In genomic region chr14:71449316-71450055, GRCh38 we compare ENCODE assay signal across 27 cellular contexts.
DNase-seq lines count a peak whose midpoint lies in the region; ATAC-seq and TF ChIP-seq lines count a peak whose summit lies in the region.
"Had no signal": no experiment of that assay in that cellular context is flagged by ENCODE, and none has a peak within 500 bp of the region (broad histone marks: within the 10 kb centered on the region; RNA-seq: fewer than 3 reads in every experiment).

No MANE protein-coding gene starts in this region.

- H3K4me3 Mint-ChIP-seq in naive B cell: no peak overlapping the region
- H3K4me3 Mint-ChIP-seq: activated T-cell treated with anti-CD3 and anti-CD28 coated beads, Interleukin-2, amount 50 U/mL, for 72 hours; CD4-positive, alpha-beta memory T cell; central memory CD8-positive, alpha-beta T cell had no signal

- H3K27me3 ChIP-seq in GM23248 (replicated peaks; ENCODE audit: insufficient read depth) (no peaks in the 10 kb centered on the region), PC-9 (ENCODE audit: insufficient read depth, low read depth) (no peaks in the 10 kb centered on the region)
- H3K27me3 ChIP-seq: transverse colon had no signal

- H3F3A ChIP-seq in GM23248 (ENCODE audit: insufficient read depth): peaks cover 32% of the 10 kb centered on the region
- H3F3A ChIP-seq in PC-9 (ENCODE audit: insufficient read depth, low read depth): peaks cover 32% of the 10 kb centered on the region

- H3K4me1 Mint-ChIP-seq in naive B cell: peaks cover 8 to 37% (median 22%) of the 10 kb centered on the region in 3 donors

- H2AFZ ChIP-seq in GM23248 (no peak overlapping the region), PC-9 (no peak overlapping the region)

- H3K4me1 ChIP-seq in GM23248 (ENCODE audit: insufficient read depth) (peaks cover 50% of the 10 kb centered on the region), PC-9 (replicated peaks; ENCODE audit: insufficient read depth) (0 out of 2 replicates have a peak, but pooled peaks cover 7% of the 10 kb centered on the region)

- H3K9me2 ChIP-seq in GM23248 (ENCODE audit: insufficient read depth) (no peaks in the 10 kb centered on the region), PC-9 (ENCODE audit: insufficient read depth) (no peaks in the 10 kb centered on the region)

- peaks cover 0 to 16% of the 10 kb centered on the region in 2 donors for H3K36me3 Mint-ChIP-seq in naive B cell

- BruUV-seq in PC-9 (replicated peaks; lab: Mats Ljungman, UMichigan): no TSS peak

- 90 to 91% methylated on average over 4 of the region's 4 CpGs for WGBS in GM23248 (ENCODE audit: low coverage in 1 of 2, low lambda C conversion rate in 2 of 2, missing lambda C conversion rate in 2 of 2), 2 experiments

- peak overlapping the region in 4 of 6 donors; percentile 9 to 54 (median 38) for H3K27ac Mint-ChIP-seq in naive B cell
- H3K27ac Mint-ChIP-seq: activated T-cell treated with anti-CD3 and anti-CD28 coated beads, Interleukin-2, amount 50 U/mL, for 72 hours; CD4-positive, alpha-beta memory T cell had no signal

- TF ChIP-seq CTCF in PC-9 (conservative IDR thresholded peaks at IDR 0.05): no peak
- TF ChIP-seq CTCF in GM10266 (IDR thresholded peaks at IDR 0.05; ENCODE audit: control insufficient read depth, insufficient read depth, low read depth, missing control alignments): no peak

- H3K9me3 ChIP-seq in GM23248 (ENCODE audit: low read depth) (no peaks in the 10 kb centered on the region), PC-9 (ENCODE audit: insufficient read depth, low read depth) (no peaks in the 10 kb centered on the region)
- H3K9me3 ChIP-seq: transverse colon had no signal

- H4K20me1 ChIP-seq in GM23248 (ENCODE audit: insufficient read depth): no peaks in the 10 kb centered on the region
- peaks cover 5% of the 10 kb centered on the region; the same call in 1 of the 2 replicates for H4K20me1 ChIP-seq in PC-9 (ENCODE audit: insufficient read depth)

- CTCF ChIA-PET in PC-9 (lab: Charles Lee): no interaction called here

- no peak overlapping the region for H3K9ac ChIP-seq in GM23248

- DNase-seq in GM23248: peak; percentile 41
- no peak for DNase-seq in PC-9
- no peak for DNase-seq in epithelial cell of prostate (ENCODE audit: low read depth, low spot score)
- no peak for DNase-seq in naive B cell
- no peak for DNase-seq in left cardiac atrium
- DNase-seq in GM10266 (ENCODE audit: extremely low spot score): no peak
- DNase-seq in C1 segment of cervical spinal cord (lab: John Stamatoyannopoulos, UW): no peak
- DNase-seq in cerebellum (ENCODE audit: low spot score): no peak
- DNase-seq: activated CD4-positive, alpha-beta T cell treated with anti-CD3 and anti-CD28 coated beads for 48 hours; activated naive CD4-positive, alpha-beta T cell treated with Interleukin-2 at 50 U/mL for 16 hours; activated T-cell treated with anti-CD3 and anti-CD28 coated beads, Interleukin-2, amount 50 U/mL, for 72 hours; AML-193; CD4-positive, alpha-beta memory T cell; dermis blood vessel endothelial cell; EL; left ventricle myocardium superior; mesendoderm; MV-4-11; NCI-H1436 treated with DMSO at 0.1 percent for 48 hours; NCI-H345; NCI-H774; nucleus accumbens; stimulated activated CD4-positive, alpha-beta T cell treated with anti-CD3 and anti-CD28 coated beads, Interleukin-15, amount 100 ng/mL, for 24 hours; stimulated activated CD4-positive, alpha-beta T cell treated with anti-CD3 and anti-CD28 coated beads, Interleukin-4, amount 100 ng/mL, for 4 hours; SW 1271; transverse colon had no signal

- H3K79me2 ChIP-seq in GM23248 (ENCODE audit: insufficient read depth) (peaks cover 88% of the 10 kb centered on the region), PC-9 (ENCODE audit: low read depth) (peaks cover 64% of the 10 kb centered on the region)

- POLR2A ChIA-PET in PC-9 (lab: Charles Lee; ENCODE audit: unreplicated experiment): interaction anchor here (0.6 kb wide), 1 partner anchor 105 kb away, joined by 3 read pairs; no protein-coding TSS in a partner anchor

- intact Hi-C loops in PC-9 (cut with micrococcal nuclease; ENCODE audit: unreplicated experiment) (no loop called here), left cardiac atrium (cut with DNase I) (no loop called here)

- no peak for ATAC-seq in naive B cell (ENCODE audit: low read depth in 2 of 2)
- no peak for ATAC-seq in left cardiac atrium
- ATAC-seq: activated T-cell treated with anti-CD3 and anti-CD28 coated beads, Interleukin-2, amount 50 U/mL, for 72 hours; left ventricle myocardium superior had no signal

- no peaks in the 10 kb centered on the region for H3K27me3 Mint-ChIP-seq in naive B cell
- H3K27me3 Mint-ChIP-seq: CD4-positive, alpha-beta memory T cell; central memory CD8-positive, alpha-beta T cell had no signal

- in situ Hi-C loops in GM23248 (cut with MboI): no loop called here

- peaks cover 0 to 2% (median 0%) of the 10 kb centered on the region in 7 donors for H3K9me3 Mint-ChIP-seq in naive B cell
- H3K9me3 Mint-ChIP-seq: activated T-cell treated with anti-CD3 and anti-CD28 coated beads, Interleukin-2, amount 50 U/mL, for 72 hours; central memory CD8-positive, alpha-beta T cell had no signal

- H3K4me2 ChIP-seq in GM23248 (ENCODE audit: unreplicated experiment) (no peak overlapping the region), PC-9 (no peak overlapping the region)

- H3K4me3 ChIP-seq in GM23248 (no peak overlapping the region), PC-9 (no peak overlapping the region)
- H3K4me3 ChIP-seq: transverse colon had no signal

- H3K36me3 ChIP-seq in GM23248 (ENCODE audit: low read depth) (no peaks in the 10 kb centered on the region), PC-9 (ENCODE audit: low read depth) (no peaks in the 10 kb centered on the region; the same call in 1 of the 2 replicates)
- H3K36me3 ChIP-seq: transverse colon had no signal

- H3K27ac ChIP-seq in GM23248: no peak overlapping the region
- peak overlapping the region; percentile 26 for H3K27ac ChIP-seq in PC-9
- peak overlapping the region; percentile 47 for H3K27ac ChIP-seq in epithelial cell of prostate
- H3K27ac ChIP-seq: transverse colon had no signal
